In genomic region chr7:67000601-67001258, GRCh38 we compare ENCODE assay signal across 8 cellular contexts. TPM values are rescaled to one million over a fixed set of nuclear protein-coding genes. Genes with fewer than 3 reads are reported as not detected.
DNase-seq lines count a peak whose midpoint lies in the region; FAIRE-seq and TF ChIP-seq lines count a peak whose summit lies in the region.
"Not testable (repeated sequence)": the region's sequence is repeated elsewhere in the genome, so short reads cannot be mapped to it uniquely, and the experiment has no call there.

No MANE protein-coding gene starts in this region.

- not testable (repeated sequence) for H3K4me2 ChIP-seq in OCI-LY7 (ENCODE audit: low read length); parathyroid adenoma (ENCODE audit: low read length)

- CTCF ChIA-PET in OCI-LY7 (lab: Charles Lee; ENCODE audit: unreplicated experiment), result not testable (repeated sequence)

- TF ChIP-seq CTCF in AG10803 (conservative IDR thresholded peaks at IDR 0.05; ENCODE audit: low read length) (peak; percentile 26), OCI-LY7 (conservative IDR thresholded peaks at IDR 0.05; ENCODE audit: low read length) (peak; percentile 61), parathyroid adenoma (IDR thresholded peaks at IDR 0.05) (peak; percentile 47)
- TF ChIP-seq CTCF in kidney (IDR thresholded peaks at IDR 0.05; ENCODE audit: borderline replicate concordance, extremely low read depth, insufficient read depth), result not testable (repeated sequence)

- not testable (repeated sequence) for H3K9me3 ChIP-seq in OCI-LY7 (ENCODE audit: low read length); kidney (ENCODE audit: control insufficient read depth in 1 of 2, low read length in 2 of 2); parathyroid adenoma (ENCODE audit: control insufficient read depth, low read length)

- peaks cover 16% of the 10 kb centered on the region for H3K79me2 ChIP-seq in OCI-LY7 (ENCODE audit: insufficient read depth, low read depth, low read length)
- not testable (repeated sequence) for H3K79me2 ChIP-seq in parathyroid adenoma

- POLR2A ChIA-PET in OCI-LY7 (lab: Charles Lee), result not testable (repeated sequence)

- peaks cover 16% of the 10 kb centered on the region for H3K36me3 ChIP-seq in OCI-LY7 (ENCODE audit: insufficient read depth, low read length)
- H3K36me3 ChIP-seq in kidney (ENCODE audit: control insufficient read depth in 1 of 2, insufficient read depth in 2 of 2, low read length in 2 of 2); parathyroid adenoma (ENCODE audit: control insufficient read depth, insufficient read depth, low read length): not testable (repeated sequence)

- not testable (repeated sequence) for H3K9ac ChIP-seq in kidney (ENCODE audit: low read length in 2 of 2); parathyroid adenoma

- peaks cover 28% of the 10 kb centered on the region for H3K4me1 Mint-ChIP-seq in activated T-cell treated with anti-CD3 and anti-CD28 coated beads, Interleukin-2, amount 50 U/mL, for 24 hours (ENCODE audit: low read depth)

- H3K27ac ChIP-seq in OCI-LY7 (ENCODE audit: low read depth, low read length, poor library complexity, severe bottlenecking); kidney (ENCODE audit: low read depth in 2 of 2, low read length in 2 of 2); parathyroid adenoma: not testable (repeated sequence)

- not testable (repeated sequence) for H3K4me3 Mint-ChIP-seq in activated T-cell treated with anti-CD3 and anti-CD28 coated beads, Interleukin-2, amount 50 U/mL, for 24 hours

- H3K27me3 Mint-ChIP-seq in activated T-cell treated with anti-CD3 and anti-CD28 coated beads, Interleukin-2, amount 50 U/mL, for 24 hours, result not testable (repeated sequence)

- not testable (repeated sequence) for H3K9me3 Mint-ChIP-seq in activated T-cell treated with anti-CD3 and anti-CD28 coated beads, Interleukin-2, amount 50 U/mL, for 24 hours

- H4K20me1 ChIP-seq in OCI-LY7 (ENCODE audit: insufficient read depth, low read length), result not testable (repeated sequence)

- H3K27ac Mint-ChIP-seq in activated T-cell treated with anti-CD3 and anti-CD28 coated beads, Interleukin-2, amount 50 U/mL, for 24 hours, result peak overlapping the region; percentile 79

- intact Hi-C loops in OCI-LY7 (cut with micrococcal nuclease; ENCODE audit: unreplicated experiment), result loop anchor here (10.0 kb wide), 1 partner anchor 176 kb away; no protein-coding TSS in a partner anchor
- intact Hi-C loops in kidney (cut with DNase I), result not testable (repeated sequence)

- not testable (repeated sequence) for H3K9me2 ChIP-seq in OCI-LY7 (ENCODE audit: insufficient read depth, low read length)

- DNase-seq in AG10803 (ENCODE audit: low read depth), result peak; percentile 46
- DNase-seq in LHCN-M2 (ENCODE audit: low read depth), result peak; percentile 47
- peak; percentile 39 for DNase-seq in OCI-LY7 (ENCODE audit: low spot score)
- not testable (repeated sequence) for DNase-seq in activated T-cell treated with anti-CD3 and anti-CD28 coated beads, Interleukin-2, amount 50 U/mL, for 24 hours; kidney

- H3K27me3 ChIP-seq in parathyroid adenoma (ENCODE audit: control insufficient read depth, insufficient read depth, low read length), result not testable (repeated sequence)

- peaks cover 67% of the 10 kb centered on the region for H3K36me3 Mint-ChIP-seq in activated T-cell treated with anti-CD3 and anti-CD28 coated beads, Interleukin-2, amount 50 U/mL, for 24 hours (ENCODE audit: low read depth)

- peak; percentile 98 for FAIRE-seq in G401.6 (lab: Jason Lieb, UNC)
- FAIRE-seq in endometrium (lab: Jason Lieb, UNC), result peak; percentile 87
- FAIRE-seq in kidney (lab: Jason Lieb, UNC), result peak; percentile 87

- not testable (repeated sequence) for H3K4me3 ChIP-seq in AG10803 (ENCODE audit: low read length); OCI-LY7 (ENCODE audit: low read depth, low read length, poor library complexity, severe bottlenecking); kidney (ENCODE audit: low read length in 2 of 2); parathyroid adenoma (ENCODE audit: low read depth, low read length)

- BruUV-seq in OCI-LY7 (replicated peaks; lab: Mats Ljungman, UMichigan), result not testable (repeated sequence)

- not testable (repeated sequence) for H2AFZ ChIP-seq in OCI-LY7 (ENCODE audit: low read length); parathyroid adenoma

- not testable (repeated sequence) for H3K4me1 ChIP-seq in OCI-LY7 (ENCODE audit: insufficient read depth, low read length, poor library complexity, severe bottlenecking); kidney (ENCODE audit: control insufficient read depth in 1 of 2, insufficient read depth in 1 of 2, low read depth in 1 of 2, low read length in 2 of 2); parathyroid adenoma

RNA-seq across cellular contexts. Expression of gene TYW1, which starts 4.1 kb away (rescaled TPM):
- total RNA-seq in LHCN-M2 (2014; rRNA removed), result 23.2 and 29.9 TPM in 2 replicates
- polyA plus RNA-seq in LHCN-M2 (2012), result 8.6 TPM
- total RNA-seq in OCI-LY7 (2014; rRNA removed; shearing (Covaris generic)), result 17.0 and 17.3 TPM in 2 replicates
- 15.3 and 22.3 TPM in 2 replicates for total RNA-seq in OCI-LY7 (2022)
- total RNA-seq in kidney, result 20.7 TPM
- 9.4 TPM for polyA plus RNA-seq in kidney (ENCODE audit: insufficient read depth, low read depth, low replicate concordance)

RNA-seq across cellular contexts. Expression of gene SBDS, which starts 5.3 kb away (rescaled TPM):
- total RNA-seq in LHCN-M2 (2014; rRNA removed) (216 and 247 TPM in 2 replicates), OCI-LY7 (2022) (100 and 124 TPM in 2 replicates), kidney (128 TPM)
- 179 TPM for polyA plus RNA-seq in LHCN-M2 (2012)
- 43.2 and 45.6 TPM in 2 replicates for total RNA-seq in OCI-LY7 (2014; rRNA removed; shearing (Covaris generic))
- 113 TPM for polyA plus RNA-seq in kidney (ENCODE audit: insufficient read depth, low read depth, low replicate concordance)
